In the genomic region with DNA sequence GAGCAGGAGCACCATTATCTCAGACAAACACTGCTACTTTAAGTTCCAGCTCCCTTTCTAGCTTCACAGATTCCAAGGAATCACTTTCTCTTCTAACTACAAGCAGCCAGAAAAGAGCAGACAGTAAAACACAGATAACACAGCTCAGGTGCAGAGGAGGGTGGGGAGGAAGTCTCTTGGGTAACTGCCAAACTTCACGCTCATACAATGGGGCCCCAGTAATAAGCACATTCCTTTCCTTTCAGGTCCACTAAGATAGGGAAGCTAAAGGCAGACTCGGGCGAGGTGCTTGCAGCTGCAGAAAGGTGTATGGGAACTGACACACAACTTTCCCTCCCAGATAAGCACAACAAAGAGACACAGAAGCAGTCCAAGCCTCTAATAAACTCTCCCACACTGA, we compare ENCODE assay signal across 22 cellular contexts.
A peak's percentile ranks its signal among the peaks of the same experiment; 100 is the strongest.
DNase-seq lines count a peak whose midpoint lies in the region; ATAC-seq and TF ChIP-seq lines count a peak whose summit lies in the region.
"Had no signal": no experiment of that assay in that cellular context is flagged by ENCODE, and none has a peak within 500 bp of the region (broad histone marks: within the 10 kb centered on the region; RNA-seq: fewer than 3 reads in every experiment).

No MANE protein-coding gene starts in this region.

- H3K9ac ChIP-seq in colonic mucosa (ENCODE audit: low read depth in 2 of 2, low read length in 2 of 2) (no peak overlapping the region), neural progenitor cell (no peak overlapping the region)
- H3K9ac ChIP-seq: KMS-11 had no signal

- no peaks in the 10 kb centered on the region for H3K27me3 ChIP-seq in colonic mucosa
- H3K27me3 ChIP-seq in neural progenitor cell = no peaks in the 10 kb centered on the region
- H3K27me3 ChIP-seq: BE2C had no signal

- H3K9me3 Mint-ChIP-seq in Calu3 (ENCODE audit: low read depth, unreplicated experiment) = no peaks in the 10 kb centered on the region
- no peaks in the 10 kb centered on the region for H3K9me3 Mint-ChIP-seq in neural progenitor cell
- H3K9me3 Mint-ChIP-seq in activated CD8-positive, alpha-beta T cell treated with anti-CD3 and anti-CD28 coated beads, Interleukin-2, amount 10 ng/mL, durations not matched to agents 7 days and 5 days (ENCODE audit: insufficient read depth) = no peaks in the 10 kb centered on the region

- no peaks in the 10 kb centered on the region for H3K36me3 Mint-ChIP-seq in Calu3 (ENCODE audit: insufficient read depth, unreplicated experiment)
- H3K36me3 Mint-ChIP-seq in neural progenitor cell = no peaks in the 10 kb centered on the region
- no peaks in the 10 kb centered on the region for H3K36me3 Mint-ChIP-seq in activated CD8-positive, alpha-beta T cell treated with anti-CD3 and anti-CD28 coated beads, Interleukin-2, amount 10 ng/mL, durations not matched to agents 7 days and 5 days (ENCODE audit: low read depth)

- POLR2A ChIA-PET in activated CD8-positive, alpha-beta T cell treated with anti-CD3 and anti-CD28 coated beads, Interleukin-2, amount 10 ng/mL, durations not matched to agents 7 days and 5 days (lab: Charles Lee) = no interaction called here

- TF ChIP-seq CTCF in Calu3 (IDR thresholded peaks at IDR 0.05; ENCODE audit: unreplicated experiment) (no peak), colonic mucosa (IDR thresholded peaks at IDR 0.05) (no peak), neural progenitor cell (IDR thresholded peaks at IDR 0.05) (no peak)

- H3K9me3 ChIP-seq in colonic mucosa (no peaks in the 10 kb centered on the region), neural progenitor cell (ENCODE audit: low read depth) (no peaks in the 10 kb centered on the region)
- H3K9me3 ChIP-seq: A549, BE2C had no signal

- H3K79me2 ChIP-seq in neural progenitor cell (ENCODE audit: low read depth) = no peaks in the 10 kb centered on the region

- ATAC-seq in activated CD8-positive, alpha-beta T cell treated with anti-CD3 and anti-CD28 coated beads, Interleukin-2, amount 10 ng/mL, durations not matched to agents 7 days and 5 days = no peak
- ATAC-seq: A549, Panc1, SK-N-SH treated with all-trans-retinoic acid at 6 μM for 48 hours had no signal

- H3K4me3 ChIP-seq in Jurkat, Clone E6-1 (ENCODE audit: low read length) = no peak overlapping the region
- H3K4me3 ChIP-seq in colonic mucosa (no peak overlapping the region), neural progenitor cell (no peak overlapping the region)
- H3K4me3 ChIP-seq: A549 had no signal

- CTCF ChIA-PET in Calu3 (lab: Charles Lee) = interaction anchor here (0.7 kb wide), 1 partner anchor 50 kb away, joined by 3 read pairs; no protein-coding TSS in a partner anchor
- CTCF ChIA-PET in activated CD8-positive, alpha-beta T cell treated with anti-CD3 and anti-CD28 coated beads, Interleukin-2, amount 10 ng/mL, durations not matched to agents 7 days and 5 days (lab: Charles Lee) = no interaction called here

- no peak overlapping the region for H3K4me3 Mint-ChIP-seq in Calu3 (ENCODE audit: low read depth, unreplicated experiment)
- H3K4me3 Mint-ChIP-seq in neural progenitor cell = no peak overlapping the region
- H3K4me3 Mint-ChIP-seq in activated CD8-positive, alpha-beta T cell treated with anti-CD3 and anti-CD28 coated beads, Interleukin-2, amount 10 ng/mL, durations not matched to agents 7 days and 5 days = no peak overlapping the region

- DNase-seq in Calu3 (peak; percentile 39), colonic mucosa (peak; percentile 28), neural progenitor cell (ENCODE audit: low spot score) (no peak), NCI-H128 (lab: John Stamatoyannopoulos, UW; ENCODE audit: unreplicated experiment) (no peak)
- DNase-seq in Jurkat, Clone E6-1 (ENCODE audit: low read depth, low spot score) = peak; percentile 58
- DNase-seq in activated CD8-positive, alpha-beta memory T cell treated with anti-CD3 and anti-CD28 coated beads, Interleukin-2, amount 50 U/mL, for 4 hours = no peak
- DNase-seq in activated CD8-positive, alpha-beta T cell treated with anti-CD3 and anti-CD28 coated beads, Interleukin-2, amount 10 ng/mL, durations not matched to agents 7 days and 5 days = no peak
- DNase-seq: BE2C; DND-41; GOT3; HCEC 1CT; MV-4-11; NCI-H1105 treated with DMSO at 0.1 percent for 48 hours; NCI-H1694; NCI-H2081 treated with DMSO at 0.1 percent for 48 hours; NCI-H69; NK-92 treated with Interleukin-12 subunit alpha and Interleukin-12 subunit beta, amount 100 ng/mL, for 24 hours had no signal

- intact Hi-C loops in Calu3 (cut with micrococcal nuclease; ENCODE audit: unreplicated experiment) (no loop called here), colonic mucosa (cut with DNase I) (no loop called here)

- H3K27ac Mint-ChIP-seq in Calu3 (ENCODE audit: unreplicated experiment) = peak overlapping the region; percentile 33
- no peak overlapping the region for H3K27ac Mint-ChIP-seq in neural progenitor cell
- H3K27ac Mint-ChIP-seq in activated CD8-positive, alpha-beta T cell treated with anti-CD3 and anti-CD28 coated beads, Interleukin-2, amount 10 ng/mL, durations not matched to agents 7 days and 5 days = no peak overlapping the region

- H3K4me2 ChIP-seq in neural progenitor cell = no peak overlapping the region
- H3K4me2 ChIP-seq: A549, KMS-11 had no signal

- H3K27ac ChIP-seq in colonic mucosa (no peak overlapping the region), neural progenitor cell (no peak overlapping the region)
- H3K27ac ChIP-seq: A549, HL-60, KMS-11 had no signal

- H3K27me3 Mint-ChIP-seq in Calu3 (ENCODE audit: unreplicated experiment) = no peaks in the 10 kb centered on the region
- no peaks in the 10 kb centered on the region for H3K27me3 Mint-ChIP-seq in neural progenitor cell (ENCODE audit: insufficient read depth, low read depth)
- H3K27me3 Mint-ChIP-seq in activated CD8-positive, alpha-beta T cell treated with anti-CD3 and anti-CD28 coated beads, Interleukin-2, amount 10 ng/mL, durations not matched to agents 7 days and 5 days (ENCODE audit: low read depth) = no peaks in the 10 kb centered on the region

- H3F3A ChIP-seq in neural progenitor cell (ENCODE audit: low read depth) = no peaks in the 10 kb centered on the region

- H3K4me1 Mint-ChIP-seq in Calu3 (ENCODE audit: low read depth, unreplicated experiment) = no peaks in the 10 kb centered on the region
- peaks cover 5% of the 10 kb centered on the region for H3K4me1 Mint-ChIP-seq in neural progenitor cell
- H3K4me1 Mint-ChIP-seq in activated CD8-positive, alpha-beta T cell treated with anti-CD3 and anti-CD28 coated beads, Interleukin-2, amount 10 ng/mL, durations not matched to agents 7 days and 5 days (ENCODE audit: low read depth) = no peaks in the 10 kb centered on the region

- H4K20me1 ChIP-seq in neural progenitor cell (ENCODE audit: low read depth) = no peaks in the 10 kb centered on the region

- H3K4me1 ChIP-seq in colonic mucosa (no peaks in the 10 kb centered on the region), neural progenitor cell (no peaks in the 10 kb centered on the region)
- H3K4me1 ChIP-seq: A549, BE2C had no signal

- no TSS peak for BruUV-seq in Calu3 (replicated peaks; lab: Mats Ljungman, UMichigan)

- no peaks in the 10 kb centered on the region for H3K36me3 ChIP-seq in colonic mucosa
- no peaks in the 10 kb centered on the region for H3K36me3 ChIP-seq in neural progenitor cell
- H3K36me3 ChIP-seq: BE2C had no signal

- H2AFZ ChIP-seq in neural progenitor cell (replicated peaks) = peak overlapping the region; percentile 45

Comparison
In these comparisons a context has a peak if more than half of its experiments do, and no peak if none do; other contexts are left out.
1. DNase-seq: peak in Calu3 (single experiment), Jurkat, Clone E6-1 (single experiment) and colonic mucosa (single experiment); none in neural progenitor cell (single experiment), activated CD8-positive, alpha-beta memory T cell treated with anti-CD3 and anti-CD28 coated beads, Interleukin-2, amount 50 U/mL, for 4 hours (single experiment), activated CD8-positive, alpha-beta T cell treated with anti-CD3 and anti-CD28 coated beads, Interleukin-2, amount 10 ng/mL, durations not matched to agents 7 days and 5 days (single experiment) and NCI-H128 (single experiment).